Comparison of ENCODE assay signal across 11 cellular contexts in genomic region chr10:124629410-124629809, GRCh38.
DNase-seq lines count a peak whose midpoint lies in the region; ATAC-seq and TF ChIP-seq lines count a peak whose summit lies in the region.
"Had no signal": no experiment of that assay in that cellular context is flagged by ENCODE, and none has a peak within 500 bp of the region (broad histone marks: within the 10 kb centered on the region; RNA-seq: fewer than 3 reads in every experiment).

No MANE protein-coding gene starts in this region.

- intact Hi-C loops in left colon (cut with DNase I, micrococcal nuclease), result no loop called here

- peaks cover 59% of the 10 kb centered on the region for H3K4me1 Mint-ChIP-seq in activated CD4-positive, alpha-beta T cell treated with anti-CD3 and anti-CD28 coated beads, Interleukin-2, amount 10 ng/mL, durations not matched to agents 7 days and 5 days
- H3K4me1 Mint-ChIP-seq in natural killer cell treated with Interleukin-12 subunit alpha and Interleukin-12 subunit beta and Interleukin-15 and Interleukin-18, amount 100 ng/mL, for 72 hours (ENCODE audit: low read depth in 2 of 2), result peaks cover 22% of the 10 kb centered on the region in 2 donors

- no peak overlapping the region for H3K4me3 ChIP-seq in tibial nerve
- H3K4me3 ChIP-seq in SJCRH30, result no peak overlapping the region

- peak overlapping the region; percentile 78 for H3K27ac Mint-ChIP-seq in activated CD4-positive, alpha-beta T cell treated with anti-CD3 and anti-CD28 coated beads, Interleukin-2, amount 10 ng/mL, durations not matched to agents 7 days and 5 days
- H3K27ac Mint-ChIP-seq in natural killer cell treated with Interleukin-12 subunit alpha and Interleukin-12 subunit beta and Interleukin-15 and Interleukin-18, amount 100 ng/mL, for 72 hours, result peak overlapping the region; percentile 35 to 75

- H3K36me3 Mint-ChIP-seq in activated CD4-positive, alpha-beta T cell treated with anti-CD3 and anti-CD28 coated beads, Interleukin-2, amount 10 ng/mL, durations not matched to agents 7 days and 5 days (ENCODE audit: low read depth), result peaks cover 19% of the 10 kb centered on the region
- no peaks in the 10 kb centered on the region for H3K36me3 Mint-ChIP-seq in natural killer cell treated with Interleukin-12 subunit alpha and Interleukin-12 subunit beta and Interleukin-15 and Interleukin-18, amount 100 ng/mL, for 72 hours

- POLR2A ChIA-PET in activated CD4-positive, alpha-beta T cell treated with anti-CD3 and anti-CD28 coated beads, Interleukin-2, amount 10 ng/mL, durations not matched to agents 7 days and 5 days (lab: Charles Lee), result no interaction called here

- TF ChIP-seq EP300 in tibial nerve (IDR thresholded peaks at IDR 0.05), result peak in 1 of 2 donors; percentile 86

- no peak for DNase-seq in activated CD4-positive, alpha-beta T cell treated with anti-CD3 and anti-CD28 coated beads, Interleukin-2, amount 10 ng/mL, durations not matched to agents 7 days and 5 days
- no peak for DNase-seq in activated CD4-positive, alpha-beta T cell treated with anti-CD3 and anti-CD28 coated beads, Interleukin-2, amount 50 U/mL, for 1 hour
- DNase-seq in epidermal melanocyte (ENCODE audit: insufficient read length, low spot score) (peak; percentile 69), tibial nerve (ENCODE audit: low spot score in 2 of 2) (peak in 1 of 2 donors; percentile 29), AG08395 (ENCODE audit: low spot score) (no peak), SJCRH30 (no peak), left colon (no peak)
- no peak for DNase-seq in natural killer cell treated with Interleukin-12 subunit alpha and Interleukin-12 subunit beta and Interleukin-15 and Interleukin-18, amount 100 ng/mL, for 72 hours (ENCODE audit: low spot score)
- DNase-seq: activated T-cell treated with anti-CD3 and anti-CD28 coated beads, Interleukin-2, amount 50 U/mL, for 48 hours; stimulated activated naive CD4-positive, alpha-beta T cell treated with Interleukin-2 at 50 U/mL for 16 hours had no signal

- H3K27me3 Mint-ChIP-seq in activated CD4-positive, alpha-beta T cell treated with anti-CD3 and anti-CD28 coated beads, Interleukin-2, amount 10 ng/mL, durations not matched to agents 7 days and 5 days, result no peaks in the 10 kb centered on the region
- H3K27me3 Mint-ChIP-seq in natural killer cell treated with Interleukin-12 subunit alpha and Interleukin-12 subunit beta and Interleukin-15 and Interleukin-18, amount 100 ng/mL, for 72 hours, result no peaks in the 10 kb centered on the region

- H3K27ac ChIP-seq in tibial nerve, result peak overlapping the region; percentile 79 to 95 (median 92)
- H3K27ac ChIP-seq in SJCRH30, result no peak overlapping the region
- H3K27ac ChIP-seq: 22Rv1 had no signal

- no peak overlapping the region for H3K4me3 Mint-ChIP-seq in activated CD4-positive, alpha-beta T cell treated with anti-CD3 and anti-CD28 coated beads, Interleukin-2, amount 10 ng/mL, durations not matched to agents 7 days and 5 days
- no peak overlapping the region for H3K4me3 Mint-ChIP-seq in natural killer cell treated with Interleukin-12 subunit alpha and Interleukin-12 subunit beta and Interleukin-15 and Interleukin-18, amount 100 ng/mL, for 72 hours

- H3K27me3 ChIP-seq in tibial nerve (no peaks in the 10 kb centered on the region), SJCRH30 (no peaks in the 10 kb centered on the region)

- peaks cover 3 to 91% (median 81%) of the 10 kb centered on the region in 4 donors for H3K4me1 ChIP-seq in tibial nerve
- H3K4me1 ChIP-seq in SJCRH30, result peaks cover 28% of the 10 kb centered on the region

- CTCF ChIA-PET in activated CD4-positive, alpha-beta T cell treated with anti-CD3 and anti-CD28 coated beads, Interleukin-2, amount 10 ng/mL, durations not matched to agents 7 days and 5 days (lab: Charles Lee), result interaction anchor here (0.8 to 0.9 kb wide), 2 partner anchors 14 to 90 kb away, joined by 3 read pairs; no protein-coding TSS in a partner anchor

- no peak for TF ChIP-seq CTCF in tibial nerve (IDR thresholded peaks at IDR 0.05)

- H3K36me3 ChIP-seq in tibial nerve, result peaks cover 0 to 5% (median 0%) of the 10 kb centered on the region in 3 donors
- H3K36me3 ChIP-seq in SJCRH30, result no peaks in the 10 kb centered on the region

- no peak for ATAC-seq in natural killer cell treated with Interleukin-12 subunit alpha and Interleukin-12 subunit beta and Interleukin-15 and Interleukin-18, amount 100 ng/mL, for 72 hours
- no peak for ATAC-seq in left colon

- WGBS in tibial nerve, 2 donors, result 35 to 39% methylated on average over 6 of the region's 6 CpGs

- no peak for TF ChIP-seq POLR2A in tibial nerve (IDR thresholded peaks at IDR 0.05)

- no peaks in the 10 kb centered on the region for H3K9me3 ChIP-seq in tibial nerve
- no peaks in the 10 kb centered on the region for H3K9me3 ChIP-seq in SJCRH30 (replicated peaks)

- H3K9me3 Mint-ChIP-seq in activated CD4-positive, alpha-beta T cell treated with anti-CD3 and anti-CD28 coated beads, Interleukin-2, amount 10 ng/mL, durations not matched to agents 7 days and 5 days, result peaks cover 4% of the 10 kb centered on the region
- H3K9me3 Mint-ChIP-seq in natural killer cell treated with Interleukin-12 subunit alpha and Interleukin-12 subunit beta and Interleukin-15 and Interleukin-18, amount 100 ng/mL, for 72 hours, result no peaks in the 10 kb centered on the region
